ENCODE assay signal across 8 cellular contexts in genomic region chr9:41359116-41359515, GRCh38.
DNase-seq lines count a peak whose midpoint lies in the region; ATAC-seq and TF ChIP-seq lines count a peak whose summit lies in the region.
"Not testable (repeated sequence)": the region's sequence is repeated elsewhere in the genome, so short reads cannot be mapped to it uniquely, and the experiment has no call there.

No MANE protein-coding gene starts in this region.

- H3K4me3 ChIP-seq in HAP-1 (peak overlapping the region; percentile 50), mucosa of descending colon (peak overlapping the region; percentile 42)

- H3K4me1 ChIP-seq in HAP-1; mucosa of descending colon (ENCODE audit: low read depth): not testable (repeated sequence)

- peak overlapping the region; percentile 99 for H3K4me3 Mint-ChIP-seq in MCF 10A (ENCODE audit: unreplicated experiment)

- TF ChIP-seq CTCF in MCF 10A (IDR thresholded peaks at IDR 0.05; ENCODE audit: unreplicated experiment); mucosa of descending colon (IDR thresholded peaks at IDR 0.05): not testable (repeated sequence)

- H3K36me3 Mint-ChIP-seq in MCF 10A (ENCODE audit: insufficient read depth, unreplicated experiment), result not testable (repeated sequence)

- not testable (repeated sequence) for H3K36me3 ChIP-seq in HAP-1 (replicated peaks); mucosa of descending colon (ENCODE audit: low read depth)

- CTCF ChIA-PET in MCF 10A (lab: Yijun Ruan, JAX), result not testable (repeated sequence)

- H3K27ac Mint-ChIP-seq in MCF 10A (ENCODE audit: low read depth, unreplicated experiment), result peak overlapping the region; percentile 87

- ATAC-seq in mucosa of descending colon, result peak; percentile 72

- POLR2A ChIA-PET in MCF 10A (lab: Yijun Ruan, JAX), result not testable (repeated sequence)

- H3K4me1 Mint-ChIP-seq in MCF 10A (ENCODE audit: insufficient read depth, unreplicated experiment), result not testable (repeated sequence)

- in situ Hi-C loops in HAP-1 (cut with MboI; ENCODE audit: low sequenced_read_pairs), result not testable (repeated sequence)

- not testable (repeated sequence) for BruUV-seq in MCF 10A (replicated peaks; lab: Mats Ljungman, UMichigan)

- H3K9me3 ChIP-seq in HAP-1, mucosa of descending colon: not testable (repeated sequence)

- not testable (repeated sequence) for H3K27me3 ChIP-seq in HAP-1 (ENCODE audit: low read depth)

- H3K9me3 Mint-ChIP-seq in MCF 10A (ENCODE audit: unreplicated experiment), result not testable (repeated sequence)

- intact Hi-C loops in MCF 10A (cut with micrococcal nuclease); head of caudate nucleus (cut with DNase I); mucosa of descending colon (cut with DNase I, micrococcal nuclease): not testable (repeated sequence)

- not testable (repeated sequence) for H3K27me3 Mint-ChIP-seq in MCF 10A (ENCODE audit: insufficient read depth, unreplicated experiment)

- DNase-seq in C1 segment of cervical spinal cord (lab: John Stamatoyannopoulos, UW) (peak in 8 of 14 donors; percentile 23 to 57 (median 39)), HAP-1 (ENCODE audit: low spot score in 2 of 2) (peak; percentile 2 to 33), NCI-H526 (lab: John Stamatoyannopoulos, UW) (peak; percentile 21 to 54), MCF 10A (ENCODE audit: unreplicated experiment) (peak; percentile 31), head of caudate nucleus (peak in 38 of 42 donors; percentile 4 to 74 (median 39)), mucosa of descending colon (peak; percentile 38 to 76 (median 71))
- peak; percentile 19 for DNase-seq in activated CD4-positive, alpha-beta T cell treated with anti-CD3 and anti-CD28 coated beads for 1 hour
- DNase-seq in stimulated activated CD4-positive, alpha-beta T cell treated with anti-CD3 and anti-CD28 coated beads, Interleukin-12 subunit alpha, Interleukin-12 subunit beta, amount 100 ng/mL, for 4 hours, result peak; percentile 25

Comparison
In these comparisons a context has a peak if more than half of its experiments do, and no peak if none do; other contexts are left out.
1. Peak in every context shown above with its lines: DNase-seq, ATAC-seq and H3K4me3 ChIP-seq.
2. DNase-seq: peak in every context shown above with its lines; median percentile 71 in mucosa of descending colon; 39 in C1 segment of cervical spinal cord; 39 in head of caudate nucleus; 38 in NCI-H526; 31 in MCF 10A; 25 in stimulated activated CD4-positive, alpha-beta T cell treated with anti-CD3 and anti-CD28 coated beads, Interleukin-12 subunit alpha, Interleukin-12 subunit beta, amount 100 ng/mL, for 4 hours; 19 in activated CD4-positive, alpha-beta T cell treated with anti-CD3 and anti-CD28 coated beads for 1 hour; 18 in HAP-1.